1 cellular context compared by ENCODE assay signal in the genomic region with DNA sequence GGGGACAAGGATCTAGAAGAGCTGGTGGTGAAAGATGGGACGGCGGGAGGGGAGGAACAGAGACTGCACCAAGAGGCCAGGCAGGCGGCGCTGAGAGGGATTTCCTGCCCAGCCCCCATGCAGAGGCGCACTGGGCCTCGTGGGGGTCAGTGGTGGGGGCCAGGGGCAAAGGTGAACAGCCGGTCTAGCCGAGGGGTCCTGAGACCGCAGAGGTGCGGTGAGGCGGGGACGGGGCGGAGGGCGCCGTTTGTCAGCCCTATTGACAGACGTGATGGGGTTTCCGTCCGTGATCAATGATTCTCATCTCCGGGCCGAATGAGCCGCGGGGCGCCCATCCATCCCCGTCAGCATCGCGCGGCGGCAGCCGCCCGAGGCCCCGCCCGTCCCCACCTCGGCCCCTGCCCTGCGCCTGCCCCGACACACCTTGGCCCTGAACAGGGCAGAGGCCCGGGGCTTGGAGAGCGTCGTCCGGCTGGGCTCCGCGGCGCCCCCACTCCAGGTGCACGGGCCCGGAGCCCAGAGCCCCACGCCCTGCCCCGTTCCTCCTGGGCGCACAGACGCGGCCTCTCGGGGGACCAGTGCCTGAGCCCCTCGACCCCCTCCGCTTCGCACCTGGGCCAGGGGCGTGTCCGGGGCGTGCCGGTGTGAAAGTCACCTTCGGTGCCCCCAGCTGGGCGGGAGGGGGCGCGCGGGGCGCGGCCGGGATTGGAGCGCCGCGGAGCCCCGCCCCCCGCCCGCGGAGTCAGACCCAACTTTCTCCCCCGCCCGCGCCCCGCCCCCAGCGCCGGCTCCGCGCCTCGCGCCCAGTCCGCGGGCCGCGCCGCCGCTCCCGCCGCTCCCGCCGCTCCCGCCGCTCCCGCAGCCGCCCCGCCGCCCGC.
TF ChIP-seq lines count a peak whose summit lies in the region.

A gene (plus strand): TSS at position 781 of the 878 bp plus-strand sequence. CDS start 176 bp downstream, outside the sequence.

TF ChIP-seq in K562, 482 proteins besides CTCF, POLR2A, EP300 and RAD21 (continued from another document and continues in another):
- TF ChIP-seq, protein P1, sequence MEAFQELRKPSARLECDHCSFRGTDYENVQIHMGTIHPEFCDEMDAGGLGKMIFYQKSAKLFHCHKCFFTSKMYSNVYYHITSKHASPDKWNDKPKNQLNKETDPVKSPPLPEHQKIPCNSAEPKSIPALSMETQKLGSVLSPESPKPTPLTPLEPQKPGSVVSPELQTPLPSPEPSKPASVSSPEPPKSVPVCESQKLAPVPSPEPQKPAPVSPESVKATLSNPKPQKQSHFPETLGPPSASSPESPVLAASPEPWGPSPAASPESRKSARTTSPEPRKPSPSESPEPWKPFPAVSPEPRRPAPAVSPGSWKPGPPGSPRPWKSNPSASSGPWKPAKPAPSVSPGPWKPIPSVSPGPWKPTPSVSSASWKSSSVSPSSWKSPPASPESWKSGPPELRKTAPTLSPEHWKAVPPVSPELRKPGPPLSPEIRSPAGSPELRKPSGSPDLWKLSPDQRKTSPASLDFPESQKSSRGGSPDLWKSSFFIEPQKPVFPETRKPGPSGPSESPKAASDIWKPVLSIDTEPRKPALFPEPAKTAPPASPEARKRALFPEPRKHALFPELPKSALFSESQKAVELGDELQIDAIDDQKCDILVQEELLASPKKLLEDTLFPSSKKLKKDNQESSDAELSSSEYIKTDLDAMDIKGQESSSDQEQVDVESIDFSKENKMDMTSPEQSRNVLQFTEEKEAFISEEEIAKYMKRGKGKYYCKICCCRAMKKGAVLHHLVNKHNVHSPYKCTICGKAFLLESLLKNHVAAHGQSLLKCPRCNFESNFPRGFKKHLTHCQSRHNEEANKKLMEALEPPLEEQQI (IDR thresholded peaks at IDR 0.05) = no peak
- TF ChIP-seq SRSF1 (IDR thresholded peaks at IDR 0.05; ENCODE audit: low read depth, low read length) = no peak
- TF ChIP-seq RAD51 (IDR thresholded peaks at IDR 0.05; ENCODE audit: borderline replicate concordance, low read depth) = no peak
- peak; percentile 87 for TF ChIP-seq ESRRA (IDR thresholded peaks at IDR 0.05; ENCODE audit: borderline replicate concordance, low read depth)
- TF ChIP-seq, protein P2, sequence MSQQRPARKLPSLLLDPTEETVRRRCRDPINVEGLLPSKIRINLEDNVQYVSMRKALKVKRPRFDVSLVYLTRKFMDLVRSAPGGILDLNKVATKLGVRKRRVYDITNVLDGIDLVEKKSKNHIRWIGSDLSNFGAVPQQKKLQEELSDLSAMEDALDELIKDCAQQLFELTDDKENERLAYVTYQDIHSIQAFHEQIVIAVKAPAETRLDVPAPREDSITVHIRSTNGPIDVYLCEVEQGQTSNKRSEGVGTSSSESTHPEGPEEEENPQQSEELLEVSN (IDR thresholded peaks at IDR 0.05; ENCODE audit: borderline replicate concordance in 1 of 2, extremely low read depth in 1 of 2, insufficient read depth in 1 of 2, insufficient read length in 1 of 2, low read depth in 1 of 2, low read length in 1 of 2, poor library complexity in 1 of 2, severe bottlenecking in 1 of 2) = peak in 1 of 2 experiments; percentile 37
- 0 out of 2 replicates have a peak, but pooled peaks have one; percentile 25 for TF ChIP-seq RB1 (IDR thresholded peaks at IDR 0.05; ENCODE audit: low read depth)
- TF ChIP-seq ZNF143 (CRISPR knock-in tag; IDR thresholded peaks at IDR 0.05) = no peak
- TF ChIP-seq, protein P3, sequence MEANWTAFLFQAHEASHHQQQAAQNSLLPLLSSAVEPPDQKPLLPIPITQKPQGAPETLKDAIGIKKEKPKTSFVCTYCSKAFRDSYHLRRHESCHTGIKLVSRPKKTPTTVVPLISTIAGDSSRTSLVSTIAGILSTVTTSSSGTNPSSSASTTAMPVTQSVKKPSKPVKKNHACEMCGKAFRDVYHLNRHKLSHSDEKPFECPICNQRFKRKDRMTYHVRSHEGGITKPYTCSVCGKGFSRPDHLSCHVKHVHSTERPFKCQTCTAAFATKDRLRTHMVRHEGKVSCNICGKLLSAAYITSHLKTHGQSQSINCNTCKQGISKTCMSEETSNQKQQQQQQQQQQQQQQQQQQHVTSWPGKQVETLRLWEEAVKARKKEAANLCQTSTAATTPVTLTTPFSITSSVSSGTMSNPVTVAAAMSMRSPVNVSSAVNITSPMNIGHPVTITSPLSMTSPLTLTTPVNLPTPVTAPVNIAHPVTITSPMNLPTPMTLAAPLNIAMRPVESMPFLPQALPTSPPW (CRISPR knock-in tag; IDR thresholded peaks at IDR 0.05) = peak; percentile 73
- TF ChIP-seq, protein P4, sequence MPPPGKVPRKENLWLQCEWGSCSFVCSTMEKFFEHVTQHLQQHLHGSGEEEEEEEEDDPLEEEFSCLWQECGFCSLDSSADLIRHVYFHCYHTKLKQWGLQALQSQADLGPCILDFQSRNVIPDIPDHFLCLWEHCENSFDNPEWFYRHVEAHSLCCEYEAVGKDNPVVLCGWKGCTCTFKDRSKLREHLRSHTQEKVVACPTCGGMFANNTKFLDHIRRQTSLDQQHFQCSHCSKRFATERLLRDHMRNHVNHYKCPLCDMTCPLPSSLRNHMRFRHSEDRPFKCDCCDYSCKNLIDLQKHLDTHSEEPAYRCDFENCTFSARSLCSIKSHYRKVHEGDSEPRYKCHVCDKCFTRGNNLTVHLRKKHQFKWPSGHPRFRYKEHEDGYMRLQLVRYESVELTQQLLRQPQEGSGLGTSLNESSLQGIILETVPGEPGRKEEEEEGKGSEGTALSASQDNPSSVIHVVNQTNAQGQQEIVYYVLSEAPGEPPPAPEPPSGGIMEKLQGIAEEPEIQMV (tag; conservative IDR thresholded peaks at IDR 0.05; ENCODE audit: low read depth) = no peak
- no peak for TF ChIP-seq MAFG (tag; conservative IDR thresholded peaks at IDR 0.05)
- no peak for TF ChIP-seq XRCC3 (IDR thresholded peaks at IDR 0.05)
- no peak for TF ChIP-seq ZNF561 (CRISPR knock-in tag; conservative IDR thresholded peaks at IDR 0.05)
- peak in 1 of 2 experiments; percentile 43; a peak in 2 of 4 replicates for TF ChIP-seq MAZ (CRISPR knock-in tag; conservative IDR thresholded peaks at IDR 0.05 in 1 of 2, IDR thresholded peaks at IDR 0.05 in 1 of 2)
- TF ChIP-seq, protein P5, sequence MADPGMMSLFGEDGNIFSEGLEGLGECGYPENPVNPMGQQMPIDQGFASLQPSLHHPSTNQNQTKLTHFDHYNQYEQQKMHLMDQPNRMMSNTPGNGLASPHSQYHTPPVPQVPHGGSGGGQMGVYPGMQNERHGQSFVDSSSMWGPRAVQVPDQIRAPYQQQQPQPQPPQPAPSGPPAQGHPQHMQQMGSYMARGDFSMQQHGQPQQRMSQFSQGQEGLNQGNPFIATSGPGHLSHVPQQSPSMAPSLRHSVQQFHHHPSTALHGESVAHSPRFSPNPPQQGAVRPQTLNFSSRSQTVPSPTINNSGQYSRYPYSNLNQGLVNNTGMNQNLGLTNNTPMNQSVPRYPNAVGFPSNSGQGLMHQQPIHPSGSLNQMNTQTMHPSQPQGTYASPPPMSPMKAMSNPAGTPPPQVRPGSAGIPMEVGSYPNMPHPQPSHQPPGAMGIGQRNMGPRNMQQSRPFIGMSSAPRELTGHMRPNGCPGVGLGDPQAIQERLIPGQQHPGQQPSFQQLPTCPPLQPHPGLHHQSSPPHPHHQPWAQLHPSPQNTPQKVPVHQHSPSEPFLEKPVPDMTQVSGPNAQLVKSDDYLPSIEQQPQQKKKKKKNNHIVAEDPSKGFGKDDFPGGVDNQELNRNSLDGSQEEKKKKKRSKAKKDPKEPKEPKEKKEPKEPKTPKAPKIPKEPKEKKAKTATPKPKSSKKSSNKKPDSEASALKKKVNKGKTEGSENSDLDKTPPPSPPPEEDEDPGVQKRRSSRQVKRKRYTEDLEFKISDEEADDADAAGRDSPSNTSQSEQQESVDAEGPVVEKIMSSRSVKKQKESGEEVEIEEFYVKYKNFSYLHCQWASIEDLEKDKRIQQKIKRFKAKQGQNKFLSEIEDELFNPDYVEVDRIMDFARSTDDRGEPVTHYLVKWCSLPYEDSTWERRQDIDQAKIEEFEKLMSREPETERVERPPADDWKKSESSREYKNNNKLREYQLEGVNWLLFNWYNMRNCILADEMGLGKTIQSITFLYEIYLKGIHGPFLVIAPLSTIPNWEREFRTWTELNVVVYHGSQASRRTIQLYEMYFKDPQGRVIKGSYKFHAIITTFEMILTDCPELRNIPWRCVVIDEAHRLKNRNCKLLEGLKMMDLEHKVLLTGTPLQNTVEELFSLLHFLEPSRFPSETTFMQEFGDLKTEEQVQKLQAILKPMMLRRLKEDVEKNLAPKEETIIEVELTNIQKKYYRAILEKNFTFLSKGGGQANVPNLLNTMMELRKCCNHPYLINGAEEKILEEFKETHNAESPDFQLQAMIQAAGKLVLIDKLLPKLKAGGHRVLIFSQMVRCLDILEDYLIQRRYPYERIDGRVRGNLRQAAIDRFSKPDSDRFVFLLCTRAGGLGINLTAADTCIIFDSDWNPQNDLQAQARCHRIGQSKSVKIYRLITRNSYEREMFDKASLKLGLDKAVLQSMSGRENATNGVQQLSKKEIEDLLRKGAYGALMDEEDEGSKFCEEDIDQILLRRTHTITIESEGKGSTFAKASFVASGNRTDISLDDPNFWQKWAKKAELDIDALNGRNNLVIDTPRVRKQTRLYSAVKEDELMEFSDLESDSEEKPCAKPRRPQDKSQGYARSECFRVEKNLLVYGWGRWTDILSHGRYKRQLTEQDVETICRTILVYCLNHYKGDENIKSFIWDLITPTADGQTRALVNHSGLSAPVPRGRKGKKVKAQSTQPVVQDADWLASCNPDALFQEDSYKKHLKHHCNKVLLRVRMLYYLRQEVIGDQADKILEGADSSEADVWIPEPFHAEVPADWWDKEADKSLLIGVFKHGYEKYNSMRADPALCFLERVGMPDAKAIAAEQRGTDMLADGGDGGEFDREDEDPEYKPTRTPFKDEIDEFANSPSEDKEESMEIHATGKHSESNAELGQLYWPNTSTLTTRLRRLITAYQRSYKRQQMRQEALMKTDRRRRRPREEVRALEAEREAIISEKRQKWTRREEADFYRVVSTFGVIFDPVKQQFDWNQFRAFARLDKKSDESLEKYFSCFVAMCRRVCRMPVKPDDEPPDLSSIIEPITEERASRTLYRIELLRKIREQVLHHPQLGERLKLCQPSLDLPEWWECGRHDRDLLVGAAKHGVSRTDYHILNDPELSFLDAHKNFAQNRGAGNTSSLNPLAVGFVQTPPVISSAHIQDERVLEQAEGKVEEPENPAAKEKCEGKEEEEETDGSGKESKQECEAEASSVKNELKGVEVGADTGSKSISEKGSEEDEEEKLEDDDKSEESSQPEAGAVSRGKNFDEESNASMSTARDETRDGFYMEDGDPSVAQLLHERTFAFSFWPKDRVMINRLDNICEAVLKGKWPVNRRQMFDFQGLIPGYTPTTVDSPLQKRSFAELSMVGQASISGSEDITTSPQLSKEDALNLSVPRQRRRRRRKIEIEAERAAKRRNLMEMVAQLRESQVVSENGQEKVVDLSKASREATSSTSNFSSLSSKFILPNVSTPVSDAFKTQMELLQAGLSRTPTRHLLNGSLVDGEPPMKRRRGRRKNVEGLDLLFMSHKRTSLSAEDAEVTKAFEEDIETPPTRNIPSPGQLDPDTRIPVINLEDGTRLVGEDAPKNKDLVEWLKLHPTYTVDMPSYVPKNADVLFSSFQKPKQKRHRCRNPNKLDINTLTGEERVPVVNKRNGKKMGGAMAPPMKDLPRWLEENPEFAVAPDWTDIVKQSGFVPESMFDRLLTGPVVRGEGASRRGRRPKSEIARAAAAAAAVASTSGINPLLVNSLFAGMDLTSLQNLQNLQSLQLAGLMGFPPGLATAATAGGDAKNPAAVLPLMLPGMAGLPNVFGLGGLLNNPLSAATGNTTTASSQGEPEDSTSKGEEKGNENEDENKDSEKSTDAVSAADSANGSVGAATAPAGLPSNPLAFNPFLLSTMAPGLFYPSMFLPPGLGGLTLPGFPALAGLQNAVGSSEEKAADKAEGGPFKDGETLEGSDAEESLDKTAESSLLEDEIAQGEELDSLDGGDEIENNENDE (IDR thresholded peaks at IDR 0.05; ENCODE audit: low read depth, low read length) = no peak
- TF ChIP-seq, protein P6, sequence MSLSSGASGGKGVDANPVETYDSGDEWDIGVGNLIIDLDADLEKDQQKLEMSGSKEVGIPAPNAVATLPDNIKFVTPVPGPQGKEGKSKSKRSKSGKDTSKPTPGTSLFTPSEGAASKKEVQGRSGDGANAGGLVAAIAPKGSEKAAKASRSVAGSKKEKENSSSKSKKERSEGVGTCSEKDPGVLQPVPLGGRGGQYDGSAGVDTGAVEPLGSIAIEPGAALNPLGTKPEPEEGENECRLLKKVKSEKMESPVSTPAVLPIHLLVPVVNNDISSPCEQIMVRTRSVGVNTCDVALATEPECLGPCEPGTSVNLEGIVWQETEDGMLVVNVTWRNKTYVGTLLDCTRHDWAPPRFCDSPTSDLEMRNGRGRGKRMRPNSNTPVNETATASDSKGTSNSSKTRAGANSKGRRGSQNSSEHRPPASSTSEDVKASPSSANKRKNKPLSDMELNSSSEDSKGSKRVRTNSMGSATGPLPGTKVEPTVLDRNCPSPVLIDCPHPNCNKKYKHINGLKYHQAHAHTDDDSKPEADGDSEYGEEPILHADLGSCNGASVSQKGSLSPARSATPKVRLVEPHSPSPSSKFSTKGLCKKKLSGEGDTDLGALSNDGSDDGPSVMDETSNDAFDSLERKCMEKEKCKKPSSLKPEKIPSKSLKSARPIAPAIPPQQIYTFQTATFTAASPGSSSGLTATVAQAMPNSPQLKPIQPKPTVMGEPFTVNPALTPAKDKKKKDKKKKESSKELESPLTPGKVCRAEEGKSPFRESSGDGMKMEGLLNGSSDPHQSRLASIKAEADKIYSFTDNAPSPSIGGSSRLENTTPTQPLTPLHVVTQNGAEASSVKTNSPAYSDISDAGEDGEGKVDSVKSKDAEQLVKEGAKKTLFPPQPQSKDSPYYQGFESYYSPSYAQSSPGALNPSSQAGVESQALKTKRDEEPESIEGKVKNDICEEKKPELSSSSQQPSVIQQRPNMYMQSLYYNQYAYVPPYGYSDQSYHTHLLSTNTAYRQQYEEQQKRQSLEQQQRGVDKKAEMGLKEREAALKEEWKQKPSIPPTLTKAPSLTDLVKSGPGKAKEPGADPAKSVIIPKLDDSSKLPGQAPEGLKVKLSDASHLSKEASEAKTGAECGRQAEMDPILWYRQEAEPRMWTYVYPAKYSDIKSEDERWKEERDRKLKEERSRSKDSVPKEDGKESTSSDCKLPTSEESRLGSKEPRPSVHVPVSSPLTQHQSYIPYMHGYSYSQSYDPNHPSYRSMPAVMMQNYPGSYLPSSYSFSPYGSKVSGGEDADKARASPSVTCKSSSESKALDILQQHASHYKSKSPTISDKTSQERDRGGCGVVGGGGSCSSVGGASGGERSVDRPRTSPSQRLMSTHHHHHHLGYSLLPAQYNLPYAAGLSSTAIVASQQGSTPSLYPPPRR (CRISPR knock-in tag; IDR thresholded peaks at IDR 0.05; ENCODE audit: borderline replicate concordance) = no peak
- TF ChIP-seq ZNF316 (IDR thresholded peaks at IDR 0.05) = no peak
- no peak for TF ChIP-seq NFE2L1 (tag; IDR thresholded peaks at IDR 0.05; ENCODE audit: borderline replicate concordance, low read depth)
- no peak for TF ChIP-seq ZNF785 (CRISPR knock-in tag; IDR thresholded peaks at IDR 0.05)
- TF ChIP-seq, protein P7, sequence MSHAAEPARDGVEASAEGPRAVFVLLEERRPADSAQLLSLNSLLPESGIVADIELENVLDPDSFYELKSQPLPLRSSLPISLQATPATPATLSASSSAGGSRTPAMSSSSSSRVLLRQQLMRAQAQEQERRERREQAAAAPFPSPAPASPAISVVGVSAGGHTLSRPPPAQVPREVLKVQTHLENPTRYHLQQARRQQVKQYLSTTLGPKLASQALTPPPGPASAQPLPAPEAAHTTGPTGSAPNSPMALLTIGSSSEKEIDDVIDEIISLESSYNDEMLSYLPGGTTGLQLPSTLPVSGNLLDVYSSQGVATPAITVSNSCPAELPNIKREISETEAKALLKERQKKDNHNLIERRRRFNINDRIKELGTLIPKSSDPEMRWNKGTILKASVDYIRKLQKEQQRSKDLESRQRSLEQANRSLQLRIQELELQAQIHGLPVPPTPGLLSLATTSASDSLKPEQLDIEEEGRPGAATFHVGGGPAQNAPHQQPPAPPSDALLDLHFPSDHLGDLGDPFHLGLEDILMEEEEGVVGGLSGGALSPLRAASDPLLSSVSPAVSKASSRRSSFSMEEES (CRISPR knock-in tag; IDR thresholded peaks at IDR 0.05) = no peak
- no peak for TF ChIP-seq ZNF165 (CRISPR knock-in tag; IDR thresholded peaks at IDR 0.05; ENCODE audit: borderline replicate concordance)
